Comparison of ENCODE assay signal across 17 cellular contexts in the genomic region with DNA sequence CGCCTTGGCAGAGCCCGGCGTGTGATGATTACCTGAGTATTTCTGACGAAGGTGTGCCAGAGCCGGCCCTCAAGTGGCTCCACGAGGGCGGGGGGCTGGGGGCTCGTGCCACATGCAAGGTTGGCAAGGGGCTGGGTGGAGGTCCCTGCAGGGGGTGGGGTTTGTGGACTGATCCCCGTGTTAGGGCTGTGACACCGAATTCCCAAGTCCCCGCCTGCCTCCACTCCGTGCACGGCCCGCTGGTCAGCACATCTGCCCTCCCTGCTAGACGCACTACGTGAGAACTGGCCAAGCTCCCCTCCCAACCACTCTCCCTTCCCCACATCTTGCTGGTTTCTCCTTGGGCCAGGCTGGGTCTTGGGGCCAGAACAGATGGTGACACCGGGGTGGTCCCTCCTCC.
"Had no signal": no experiment of that assay in that cellular context is flagged by ENCODE, and none has a peak within 500 bp of the region (broad histone marks: within the 10 kb centered on the region; RNA-seq: fewer than 3 reads in every experiment).

No MANE protein-coding gene starts in this region.

- H3K9me3 ChIP-seq: lower lobe of right lung, neutrophil, pancreas, SK-N-SH, tibial artery had no signal

- H3K9ac ChIP-seq: SK-N-SH had no signal

- H3K27ac Mint-ChIP-seq: activated B cell treated with CpG ODN at 0.5 μM for 24 hours; activated naive CD8-positive, alpha-beta T cell; natural killer cell; T-helper 2 cell treated with Interferon-gamma antibody and Interleukin-4, amounts not matched to agents 5 μg/mL and 100 μg/mL, for 36 hours had no signal

- H3K27ac ChIP-seq: cardiac muscle cell, lower lobe of right lung, neutrophil, pancreas, tibial artery had no signal

- H3K36me3 ChIP-seq: cardiac muscle cell, pancreas had no signal

- H3K27me3 Mint-ChIP-seq: activated B cell treated with CpG ODN at 0.5 μM for 24 hours; activated naive CD8-positive, alpha-beta T cell had no signal

- ATAC-seq: lower lobe of right lung, sciatic nerve had no signal

- H3K36me3 Mint-ChIP-seq: activated naive CD8-positive, alpha-beta T cell; natural killer cell had no signal

- H3K9me3 Mint-ChIP-seq: activated B cell treated with CpG ODN at 0.5 μM for 24 hours; natural killer cell; T-helper 2 cell treated with Interferon-gamma antibody and Interleukin-4, amounts not matched to agents 5 μg/mL and 100 μg/mL, for 36 hours had no signal

- H3K4me3 Mint-ChIP-seq: activated B cell treated with CpG ODN at 0.5 μM for 24 hours; activated naive CD8-positive, alpha-beta T cell; natural killer cell; T-helper 2 cell treated with Interferon-gamma antibody and Interleukin-4, amounts not matched to agents 5 μg/mL and 100 μg/mL, for 36 hours had no signal

- H3K4me2 ChIP-seq: SK-N-SH, smooth muscle cell had no signal

- H3K27me3 ChIP-seq: cardiac muscle cell, neutrophil, pancreas, tibial artery had no signal

- DNase-seq: activated B cell treated with CpG ODN at 0.5 μM for 24 hours; activated effector memory CD4-positive, alpha-beta T cell treated with Interleukin-2 at 50 U/mL for 16 hours; activated T-cell treated with anti-CD3 and anti-CD28 coated beads for 4 hours; hippocampal formation; left colon; lower lobe of right lung; natural killer cell; SK-N-SH; stimulated activated CD4-positive, alpha-beta T cell treated with anti-CD3 and anti-CD28 coated beads, Interleukin-4, amount 100 ng/mL, for 1 hour; tibial artery had no signal

- H3K4me3 ChIP-seq: cardiac muscle cell, lower lobe of right lung, pancreas, smooth muscle cell, tibial artery had no signal
